In genomic region chr1:22576148-22576544, GRCh38 we compare ENCODE assay signal across 9 cellular contexts. TPM values are rescaled to one million over a fixed set of nuclear protein-coding genes. Genes with fewer than 3 reads are reported as not detected.
"Had no signal": no experiment of that assay in that cellular context is flagged by ENCODE, and none has a peak within 500 bp of the region (broad histone marks: within the 10 kb centered on the region; RNA-seq: fewer than 3 reads in every experiment).

No MANE protein-coding gene starts in this region.

- H2AFZ ChIP-seq: GM23248, GM23338 had no signal

- DNase-seq: GM23248, GOT3, H7, H9, HCEC 1CT, HFFc6 had no signal

- H3K27ac ChIP-seq: GM23248 had no signal

- H3K4me2 ChIP-seq: GM23338 had no signal

- H3K4me3 ChIP-seq: GM23248, GM23338, HAP-1 had no signal

- FAIRE-seq: H54 had no signal

- H3K4me1 ChIP-seq: HAP-1 had no signal

- H3K9ac ChIP-seq: GM23248 had no signal

- H3K36me3 ChIP-seq: HAP-1 had no signal

RNA-seq across cellular contexts. Expression of gene EPHA8, which starts 12.9 kb away (rescaled TPM):
- total RNA-seq: GM23248, HFFc6 had no signal
- polyA plus RNA-seq: GM23248 had no signal
